In the genomic region with DNA sequence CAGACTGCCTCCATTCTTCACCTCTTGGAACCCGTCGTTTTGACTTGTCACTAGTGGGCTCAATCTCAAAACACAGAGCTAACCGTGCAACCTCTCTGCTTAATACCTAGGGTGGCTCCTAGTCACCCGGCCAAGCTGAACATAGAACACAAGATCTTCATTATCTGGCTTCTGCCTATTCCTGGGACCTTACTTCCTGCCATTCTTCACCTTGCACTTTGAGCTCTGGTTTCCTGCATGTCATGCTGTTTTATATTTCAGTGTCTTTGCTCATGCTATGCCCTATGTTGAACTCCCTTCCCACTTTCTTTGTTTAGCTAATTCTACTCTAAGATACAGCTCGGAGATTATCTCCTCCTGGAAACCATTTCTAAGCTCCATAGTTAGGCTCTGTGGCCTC, we compare ENCODE assay signal across 24 cellular contexts. TPM values are rescaled to one million over a fixed set of nuclear protein-coding genes. Genes with fewer than 3 reads are reported as not detected.
DNase-seq lines count a peak whose midpoint lies in the region; ATAC-seq and TF ChIP-seq lines count a peak whose summit lies in the region.
"Had no signal": no experiment of that assay in that cellular context is flagged by ENCODE, and none has a peak within 500 bp of the region (broad histone marks: within the 10 kb centered on the region; RNA-seq: fewer than 3 reads in every experiment).

No MANE protein-coding gene starts in this region.

- H3K27ac ChIP-seq in mammary epithelial cell (ENCODE audit: insufficient read depth, low read depth, low read length) (peak overlapping the region; percentile 48), hepatocyte (peak overlapping the region; percentile 50), tibial nerve (no peak overlapping the region)
- H3K27ac ChIP-seq in CD8-positive, alpha-beta T cell (ENCODE audit: low read depth, low read length), result no peak overlapping the region
- H3K27ac ChIP-seq: ascending aorta, gastroesophageal sphincter had no signal

- TF ChIP-seq CTCF in CD14-positive monocyte (IDR thresholded peaks at IDR 0.05), result no peak
- no peak for TF ChIP-seq CTCF in mammary epithelial cell (conservative IDR thresholded peaks at IDR 0.05 in 1 of 2, IDR thresholded peaks at IDR 0.05 in 1 of 2; ENCODE audit: extremely low read depth in 1 of 2, insufficient read depth in 1 of 2, low read depth in 1 of 2, low read length in 2 of 2)
- no peak for TF ChIP-seq CTCF in hepatocyte (IDR thresholded peaks at IDR 0.05; ENCODE audit: poor library complexity)
- no peak for TF ChIP-seq CTCF in osteocyte (IDR thresholded peaks at IDR 0.05)
- TF ChIP-seq CTCF in tibial nerve (IDR thresholded peaks at IDR 0.05), result no peak
- no peak for TF ChIP-seq CTCF in CD8-positive, alpha-beta T cell (IDR thresholded peaks at IDR 0.05)

- no peak for TF ChIP-seq POLR2A in erythroblast (IDR thresholded peaks at IDR 0.05; ENCODE audit: low read length)
- TF ChIP-seq POLR2A in tibial nerve (IDR thresholded peaks at IDR 0.05), result no peak

- POLR2A ChIA-PET in CD8-positive, alpha-beta T cell (lab: Charles Lee), result no interaction called here

- WGBS in mammary epithelial cell (ENCODE audit: low coverage, missing lambda C conversion rate), result 79% methylated on average over 5 of the region's 5 CpGs
- 87% methylated on average over 5 of the region's 5 CpGs for WGBS in hepatocyte (ENCODE audit: low lambda C conversion rate, missing lambda C conversion rate)
- 80 to 85% methylated on average over 5 of the region's 5 CpGs for WGBS in tibial nerve, 2 donors

- no TSS peak for BruUV-seq in mammary epithelial cell (replicated peaks; lab: Mats Ljungman, UMichigan)

- intact Hi-C loops in CD14-positive monocyte (cut with micrococcal nuclease), result loop anchor here in 1 of 2 donors (10.0 kb wide), 1 partner anchor 195 kb away; a partner anchor contains a TSS
- intact Hi-C loops in mammary epithelial cell (cut with micrococcal nuclease), result no loop called here
- intact Hi-C loops in CD8-positive, alpha-beta T cell (cut with DNase I, micrococcal nuclease), result no loop called here

- H3K9me3 ChIP-seq in mammary epithelial cell (replicated peaks; ENCODE audit: insufficient read depth, low read length) (no peaks in the 10 kb centered on the region), hepatocyte (ENCODE audit: low read depth) (no peaks in the 10 kb centered on the region), tibial nerve (no peaks in the 10 kb centered on the region)
- no peaks in the 10 kb centered on the region for H3K9me3 ChIP-seq in CD8-positive, alpha-beta T cell (ENCODE audit: low read length)
- H3K9me3 ChIP-seq: ascending aorta, gastroesophageal sphincter had no signal

- H3K4me3 Mint-ChIP-seq in CD14-positive monocyte (peak overlapping the region in 1 of 2 donors; percentile 51), osteocyte (ENCODE audit: unreplicated experiment) (no peak overlapping the region)
- H3K4me3 Mint-ChIP-seq in CD8-positive, alpha-beta T cell, result no peak overlapping the region
- H3K4me3 Mint-ChIP-seq: activated CD4-positive, alpha-beta memory T cell treated with anti-CD3 and anti-CD28 coated beads for 36 hours; activated naive CD8-positive, alpha-beta T cell treated with anti-CD3 and anti-CD28 coated beads for 36 hours; stimulated activated memory B cell treated with anti-CD40 and anti-IgM and Interleukin-4, amounts not matched to agents 10 μg/mL and 1 μg/mL and 100 μg/mL, for 72 hours had no signal

- peaks cover 0 to 12% of the 10 kb centered on the region in 2 donors for H3K36me3 Mint-ChIP-seq in CD14-positive monocyte
- H3K36me3 Mint-ChIP-seq in osteocyte (ENCODE audit: unreplicated experiment), result peaks cover 5% of the 10 kb centered on the region
- no peaks in the 10 kb centered on the region for H3K36me3 Mint-ChIP-seq in CD8-positive, alpha-beta T cell
- H3K36me3 Mint-ChIP-seq: activated CD4-positive, alpha-beta memory T cell treated with anti-CD3 and anti-CD28 coated beads for 36 hours; activated naive CD8-positive, alpha-beta T cell treated with anti-CD3 and anti-CD28 coated beads for 36 hours; stimulated activated memory B cell treated with anti-CD40 and anti-IgM and Interleukin-4, amounts not matched to agents 10 μg/mL and 1 μg/mL and 100 μg/mL, for 72 hours had no signal

- no peaks in the 10 kb centered on the region for H3K27me3 ChIP-seq in mammary epithelial cell (ENCODE audit: insufficient read depth, low read length)
- no peaks in the 10 kb centered on the region for H3K27me3 ChIP-seq in hepatocyte
- H3K27me3 ChIP-seq in tibial nerve, result no peaks in the 10 kb centered on the region
- no peaks in the 10 kb centered on the region for H3K27me3 ChIP-seq in CD8-positive, alpha-beta T cell (ENCODE audit: insufficient read depth, low read length)
- H3K27me3 ChIP-seq: ascending aorta, dorsolateral prefrontal cortex, gastroesophageal sphincter had no signal

- H3K27me3 Mint-ChIP-seq in CD14-positive monocyte (ENCODE audit: low read depth in 3 of 3) (no peaks in the 10 kb centered on the region), osteocyte (ENCODE audit: unreplicated experiment) (no peaks in the 10 kb centered on the region)
- peaks cover 12% of the 10 kb centered on the region for H3K27me3 Mint-ChIP-seq in CD8-positive, alpha-beta T cell (ENCODE audit: low read depth)
- H3K27me3 Mint-ChIP-seq: activated CD4-positive, alpha-beta memory T cell treated with anti-CD3 and anti-CD28 coated beads for 36 hours; stimulated activated memory B cell treated with anti-CD40 and anti-IgM and Interleukin-4, amounts not matched to agents 10 μg/mL and 1 μg/mL and 100 μg/mL, for 72 hours had no signal

- DNase-seq in CD14-positive monocyte (ENCODE audit: low spot score) (no peak), mammary epithelial cell (no peak), hepatocyte (ENCODE audit: low spot score) (no peak), osteocyte (ENCODE audit: extremely low spot score, unreplicated experiment) (no peak), erythroblast (lab: John Stamatoyannopoulos, UW) (no peak), tibial nerve (ENCODE audit: low spot score in 2 of 2) (no peak), putamen (ENCODE audit: low spot score) (no peak)
- DNase-seq in CD8-positive, alpha-beta T cell, result no peak
- DNase-seq: ACHN; activated CD4-positive, alpha-beta memory T cell treated with anti-CD3 and anti-CD28 coated beads for 36 hours; activated naive CD8-positive, alpha-beta T cell treated with anti-CD3 and anti-CD28 coated beads for 36 hours; DND-41; dorsolateral prefrontal cortex; hypothalamus; MM.1S; NCI-H1417; NCI-H2107; NCI-H510A; stimulated activated CD4-positive, alpha-beta T cell treated with anti-CD3 and anti-CD28 coated beads, Interleukin-2, amount 100 ng/mL, for 48 hours had no signal

- peak overlapping the region in 6 of 7 donors; percentile 20 to 86 (median 81) for H3K27ac Mint-ChIP-seq in CD14-positive monocyte
- peak overlapping the region; percentile 3 for H3K27ac Mint-ChIP-seq in osteocyte (ENCODE audit: unreplicated experiment)
- H3K27ac Mint-ChIP-seq in CD8-positive, alpha-beta T cell, result no peak overlapping the region
- H3K27ac Mint-ChIP-seq: activated CD4-positive, alpha-beta memory T cell treated with anti-CD3 and anti-CD28 coated beads for 36 hours; activated naive CD8-positive, alpha-beta T cell treated with anti-CD3 and anti-CD28 coated beads for 36 hours; stimulated activated memory B cell treated with anti-CD40 and anti-IgM and Interleukin-4, amounts not matched to agents 10 μg/mL and 1 μg/mL and 100 μg/mL, for 72 hours had no signal

- H3K4me1 Mint-ChIP-seq in CD14-positive monocyte (peaks cover 21% of the 10 kb centered on the region), osteocyte (ENCODE audit: unreplicated experiment) (peaks cover 46% of the 10 kb centered on the region)
- H3K4me1 Mint-ChIP-seq in CD8-positive, alpha-beta T cell (ENCODE audit: low read depth), result no peaks in the 10 kb centered on the region
- H3K4me1 Mint-ChIP-seq: activated naive CD8-positive, alpha-beta T cell treated with anti-CD3 and anti-CD28 coated beads for 36 hours; stimulated activated memory B cell treated with anti-CD40 and anti-IgM and Interleukin-4, amounts not matched to agents 10 μg/mL and 1 μg/mL and 100 μg/mL, for 72 hours had no signal

- no peaks in the 10 kb centered on the region for H3K9me2 ChIP-seq in hepatocyte (replicated peaks; ENCODE audit: insufficient read depth)

- H3K79me2 ChIP-seq in mammary epithelial cell (ENCODE audit: insufficient read depth, low read length) (peaks cover 70% of the 10 kb centered on the region), hepatocyte (no peaks in the 10 kb centered on the region)

- H2AFZ ChIP-seq in mammary epithelial cell (ENCODE audit: low read depth, low read length) (peak overlapping the region; percentile 59), hepatocyte (peak overlapping the region; percentile 45)

- H3K4me3 ChIP-seq in mammary epithelial cell (replicated peaks in 1 of 3; ENCODE audit: insufficient read depth in 1 of 3, low read depth in 2 of 3, low read length in 3 of 3) (peak overlapping the region in 1 of 3 experiments; percentile 11), hepatocyte (no peak overlapping the region), tibial nerve (no peak overlapping the region)
- H3K4me3 ChIP-seq in CD8-positive, alpha-beta T cell (ENCODE audit: low read depth, low read length), result no peak overlapping the region
- H3K4me3 ChIP-seq: ascending aorta, dorsolateral prefrontal cortex, gastroesophageal sphincter had no signal

- H3K9me3 Mint-ChIP-seq in CD14-positive monocyte, result peaks cover 0 to 3% (median 0%) of the 10 kb centered on the region in 7 donors
- H3K9me3 Mint-ChIP-seq in osteocyte (ENCODE audit: unreplicated experiment), result no peaks in the 10 kb centered on the region
- H3K9me3 Mint-ChIP-seq in CD8-positive, alpha-beta T cell, result no peaks in the 10 kb centered on the region
- H3K9me3 Mint-ChIP-seq: activated CD4-positive, alpha-beta memory T cell treated with anti-CD3 and anti-CD28 coated beads for 36 hours; activated naive CD8-positive, alpha-beta T cell treated with anti-CD3 and anti-CD28 coated beads for 36 hours; stimulated activated memory B cell treated with anti-CD40 and anti-IgM and Interleukin-4, amounts not matched to agents 10 μg/mL and 1 μg/mL and 100 μg/mL, for 72 hours had no signal

- H3K36me3 ChIP-seq in mammary epithelial cell (ENCODE audit: insufficient read depth, low read length), result peaks cover 18% of the 10 kb centered on the region
- H3K36me3 ChIP-seq in hepatocyte (replicated peaks; ENCODE audit: insufficient read depth, low read depth), result no peaks in the 10 kb centered on the region
- no peaks in the 10 kb centered on the region for H3K36me3 ChIP-seq in tibial nerve
- H3K36me3 ChIP-seq in CD8-positive, alpha-beta T cell (ENCODE audit: insufficient read depth, low read length), result no peaks in the 10 kb centered on the region
- H3K36me3 ChIP-seq: ascending aorta had no signal

- no peak for ATAC-seq in CD8-positive, alpha-beta T cell
- ATAC-seq: activated CD4-positive, CD25-positive, alpha-beta regulatory T cell treated with anti-CD3 and anti-CD28 coated beads, Interleukin-2, amount 50 U/mL, for 24 hours; gastroesophageal sphincter; stimulated activated memory B cell treated with anti-CD40 and anti-IgM and Interleukin-4, amounts not matched to agents 10 μg/mL and 1 μg/mL and 100 μg/mL, for 72 hours had no signal

- CTCF ChIA-PET in mammary epithelial cell (lab: Charles Lee; ENCODE audit: low non-redundant PET), result interaction anchor here (0.5 to 0.7 kb wide), 3 partner anchors 55 to 1876 kb away, joined by 3 to 6 read pairs (median 3); no protein-coding TSS in a partner anchor
- CTCF ChIA-PET in CD8-positive, alpha-beta T cell (lab: Charles Lee), result interaction anchor here (1.2 kb wide), 1 partner anchor 62 kb away, joined by 5 read pairs; no protein-coding TSS in a partner anchor

- H3K4me2 ChIP-seq in mammary epithelial cell (ENCODE audit: insufficient read depth, low read depth, low read length) (peak overlapping the region; percentile 74), hepatocyte (peak overlapping the region; percentile 28)

- H4K20me1 ChIP-seq in mammary epithelial cell (ENCODE audit: insufficient read depth, low read length) (no peaks in the 10 kb centered on the region), hepatocyte (ENCODE audit: insufficient read depth, poor library complexity, severe bottlenecking) (no peaks in the 10 kb centered on the region)

- H3K4me1 ChIP-seq in mammary epithelial cell (ENCODE audit: insufficient read depth, low read length), result peaks cover 29% of the 10 kb centered on the region
- peaks cover 13% of the 10 kb centered on the region for H3K4me1 ChIP-seq in hepatocyte (ENCODE audit: insufficient read depth)
- peaks cover 0 to 13% (median 0%) of the 10 kb centered on the region in 4 donors for H3K4me1 ChIP-seq in tibial nerve
- no peaks in the 10 kb centered on the region for H3K4me1 ChIP-seq in CD8-positive, alpha-beta T cell (ENCODE audit: insufficient read depth, low read length)
- H3K4me1 ChIP-seq: ascending aorta had no signal

- dilution Hi-C loops in mammary epithelial cell (cut with HindIII; ENCODE audit: low sequenced_read_pairs), result no loop called here

- in situ Hi-C loops in mammary epithelial cell (cut with MboI; ENCODE audit: low sequenced_read_pairs in 2 of 2), result loop anchor here in 1 of 2 donors (5.0 kb wide), 1 partner anchor 62 kb away; no protein-coding TSS in a partner anchor

- H3K9ac ChIP-seq in mammary epithelial cell (ENCODE audit: insufficient read depth, low read length), result no peak overlapping the region

- no peak for TF ChIP-seq EP300 in tibial nerve (IDR thresholded peaks at IDR 0.05)

RNA-seq across cellular contexts. Expression of a gene that starts 12.9 kb away (rescaled TPM):
- polyA plus RNA-seq in CD14-positive monocyte (1 to 10 TPM; 2.4 to 4.7 TPM), mammary epithelial cell (37.8 TPM), hepatocyte (7.2 and 7.3 TPM in 2 replicates)
- total RNA-seq in mammary epithelial cell (10 to 100 TPM; 56.7 to 59.4 TPM), hepatocyte (12.8 and 21.6 TPM in 2 replicates), osteocyte (37.1 and 40.9 TPM in 2 replicates), tibial nerve (10 to 100 TPM; 31.2 to 72.2 (median 45.7) TPM)
- 103 TPM for polyA minus RNA-seq in mammary epithelial cell
- total RNA-seq in CD8-positive, alpha-beta T cell, result under 1 TPM; 0.49 to 0.53 TPM

RNA-seq across cellular contexts. Expression of a gene that starts 32.8 kb away (rescaled TPM):
- polyA plus RNA-seq in CD14-positive monocyte (not detected), mammary epithelial cell (0.69 TPM), hepatocyte (not detected in 2 replicates)
- total RNA-seq in mammary epithelial cell (1 to 10 TPM in 1 of 2 donors, under 1 TPM in 1; 0.67 to 2.6 TPM), hepatocyte (0.20 and 0.80 TPM in 2 replicates), osteocyte (0.70 and 1.1 TPM in 2 replicates), tibial nerve (1 to 10 TPM in 2 of 4 donors, under 1 TPM in 1, not detected in 1; 0.44 to 5.5 (median 4.6) TPM)
- polyA minus RNA-seq in mammary epithelial cell, result not detected
- not detected for total RNA-seq in CD8-positive, alpha-beta T cell
- total RNA-seq: activated CD4-positive, alpha-beta memory T cell treated with anti-CD3 and anti-CD28 coated beads for 36 hours; activated naive CD8-positive, alpha-beta T cell treated with anti-CD3 and anti-CD28 coated beads for 36 hours; ascending aorta; renal cortical epithelial cell had no signal

Comparison
In these comparisons a context has a peak if more than half of its experiments do, and no peak if none do; other contexts are left out.
1. H3K27ac ChIP-seq: peak in mammary epithelial cell (single experiment) and hepatocyte (single experiment); none in tibial nerve (0 of 4) and CD8-positive, alpha-beta T cell (single experiment).